1 cellular context compared by ENCODE assay signal in genomic region chr13:25371158-25371557, GRCh38.
TF ChIP-seq lines count a peak whose summit lies in the region.

No MANE protein-coding gene starts in this region.

TF ChIP-seq in WTC11, 78 proteins besides CTCF, POLR2A, EP300 and RAD21 (continued from another document):
- no peak for TF ChIP-seq AR (CRISPR knock-in tag; IDR thresholded peaks at IDR 0.05)
- TF ChIP-seq MAX (CRISPR knock-in tag; IDR thresholded peaks at IDR 0.05), result no peak
- TF ChIP-seq ETV6 (CRISPR knock-in tag; IDR thresholded peaks at IDR 0.05), result no peak
- TF ChIP-seq ATF6 (CRISPR knock-in tag; IDR thresholded peaks at IDR 0.05), result no peak
- no peak for TF ChIP-seq SMAD4 (CRISPR knock-in tag; IDR thresholded peaks at IDR 0.05)
- no peak for TF ChIP-seq STAT6 (CRISPR knock-in tag; conservative IDR thresholded peaks at IDR 0.05; ENCODE audit: low read depth)
- no peak for TF ChIP-seq ZNF425 (CRISPR knock-in tag; conservative IDR thresholded peaks at IDR 0.05)
- TF ChIP-seq ZBTB43 (CRISPR knock-in tag; IDR thresholded peaks at IDR 0.05), result no peak
- no peak for TF ChIP-seq ZNF281 (CRISPR knock-in tag; IDR thresholded peaks at IDR 0.05)
- TF ChIP-seq JAZF1 (CRISPR knock-in tag; IDR thresholded peaks at IDR 0.05), result no peak
- no peak for TF ChIP-seq AFF4 (CRISPR knock-in tag; IDR thresholded peaks at IDR 0.05; ENCODE audit: borderline replicate concordance)
